In the genomic region with DNA sequence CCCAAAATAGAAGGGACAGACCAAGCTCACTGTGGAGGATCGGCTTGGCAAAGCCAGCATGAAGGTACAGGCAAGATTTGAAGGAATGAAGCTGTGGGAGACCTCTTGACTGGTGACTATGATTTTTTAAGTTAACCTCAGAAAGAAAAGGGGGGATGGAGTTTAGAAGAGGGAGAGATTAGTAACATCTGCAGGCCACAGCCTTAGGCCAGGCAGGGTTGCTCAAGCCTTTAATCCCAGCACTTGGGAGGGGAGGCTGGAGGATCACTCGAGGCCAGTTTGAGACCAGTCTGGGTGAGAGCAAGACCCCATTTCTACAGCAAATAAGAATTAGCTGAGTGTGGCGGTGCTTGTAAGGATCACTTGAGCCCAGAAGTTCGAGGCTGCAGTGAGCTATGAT, we compare ENCODE assay signal across 11 cellular contexts. TPM values are rescaled to one million over a fixed set of nuclear protein-coding genes. Genes with fewer than 3 reads are reported as not detected.
DNase-seq lines count a peak whose midpoint lies in the region; ATAC-seq and TF ChIP-seq lines count a peak whose summit lies in the region.
"Had no signal": no experiment of that assay in that cellular context is flagged by ENCODE, and none has a peak within 500 bp of the region (broad histone marks: within the 10 kb centered on the region; RNA-seq: fewer than 3 reads in every experiment).

No MANE protein-coding gene starts in this region.

- peak overlapping the region; percentile 73 for H2AK5ac ChIP-seq in trophoblast cell (ENCODE audit: low read length)

- BruUV-seq in Panc1 (replicated peaks; lab: Mats Ljungman, UMichigan) (no TSS peak), Caco-2 (replicated peaks; lab: Mats Ljungman, UMichigan) (no TSS peak)

- no peaks in the 10 kb centered on the region for H3K9me3 ChIP-seq in Panc1 (ENCODE audit: control insufficient read depth, insufficient read depth, low read depth, low read length)
- H3K9me3 ChIP-seq in trophoblast cell (ENCODE audit: insufficient read depth, low read depth, low read length): no peaks in the 10 kb centered on the region
- H3K9me3 ChIP-seq in Caco-2: no peaks in the 10 kb centered on the region
- H3K9me3 ChIP-seq: ovary had no signal

- H3K18ac ChIP-seq in trophoblast cell (ENCODE audit: low read length): peak overlapping the region; percentile 12

- H3K79me1 ChIP-seq in trophoblast cell (ENCODE audit: low read length): peaks cover 19% of the 10 kb centered on the region

- in situ Hi-C loops in Panc1 (cut with HindIII; ENCODE audit: low pct_unique_long_range_greater_than_20kb, low sequenced_read_pairs): no loop called here

- H3K4ac ChIP-seq in trophoblast cell (ENCODE audit: low read depth, low read length): peak overlapping the region; percentile 86

- peak overlapping the region; percentile 61 for H2BK12ac ChIP-seq in trophoblast cell (ENCODE audit: low read length)

- peaks cover 34% of the 10 kb centered on the region for H3K4me1 ChIP-seq in ACC112 (ENCODE audit: control insufficient read depth, insufficient read depth, low read length, unreplicated experiment)
- H3K4me1 ChIP-seq in Panc1 (ENCODE audit: control insufficient read depth, insufficient read depth, low read length): peaks cover 10% of the 10 kb centered on the region
- peaks cover 21 to 25% of the 10 kb centered on the region in 2 experiments for H3K4me1 ChIP-seq in trophoblast cell (ENCODE audit: control insufficient read depth in 1 of 2, insufficient read depth in 2 of 2, low read length in 2 of 2)
- H3K4me1 ChIP-seq in Caco-2: no peaks in the 10 kb centered on the region

- CTCF ChIA-PET in Panc1 (lab: Charles Lee) (no interaction called here), Caco-2 (lab: Charles Lee) (no interaction called here)

- H3K27me3 Mint-ChIP-seq in Caco-2 (ENCODE audit: insufficient read depth, unreplicated experiment): no peaks in the 10 kb centered on the region

- H3K23ac ChIP-seq in trophoblast cell (ENCODE audit: low read length): no peak overlapping the region

- TF ChIP-seq CTCF in Panc1 (IDR thresholded peaks at IDR 0.05): no peak
- TF ChIP-seq CTCF in Caco-2 (IDR thresholded peaks at IDR 0.05; ENCODE audit: insufficient read depth in 1 of 2, low read depth in 1 of 2, low read length in 1 of 2, severe bottlenecking in 1 of 2, unreplicated experiment in 1 of 2): no peak

- H3K27me3 ChIP-seq in ACC112 (ENCODE audit: insufficient read depth, low read length) (no peaks in the 10 kb centered on the region), Panc1 (ENCODE audit: control insufficient read depth, insufficient read depth, low read length) (no peaks in the 10 kb centered on the region), trophoblast cell (ENCODE audit: insufficient read depth, low read length) (no peaks in the 10 kb centered on the region), Caco-2 (replicated peaks; ENCODE audit: control insufficient read depth, insufficient read depth, low read length) (no peaks in the 10 kb centered on the region)
- H3K27me3 ChIP-seq: ovary had no signal

- no peaks in the 10 kb centered on the region for H3K4me1 Mint-ChIP-seq in Caco-2 (ENCODE audit: low read depth, unreplicated experiment)

- H3K4me3 Mint-ChIP-seq in Caco-2 (ENCODE audit: unreplicated experiment): no peak overlapping the region
- H3K4me3 Mint-ChIP-seq: activated CD4-positive, alpha-beta memory T cell treated with anti-CD3 and anti-CD28 coated beads, Interleukin-2, amount 10 ng/mL, durations not matched to agents 7 days and 5 days had no signal

- no peak overlapping the region for H3K4me2 ChIP-seq in trophoblast cell (ENCODE audit: low read length)

- POLR2A ChIA-PET in Panc1 (lab: Charles Lee): no interaction called here
- POLR2A ChIA-PET in Caco-2 (lab: Charles Lee): no interaction called here

- H2BK120ac ChIP-seq in trophoblast cell (ENCODE audit: insufficient read depth, low read length, poor library complexity): peak overlapping the region; percentile 39

- no CpG with 5 or more reads among the region's 4 CpGs for WGBS in trophoblast cell (ENCODE audit: extremely low coverage, insufficient coverage, insufficient read length)

- DNase-seq in Panc1 (ENCODE audit: low read depth, low spot score) (no peak), fibroblast of the conjunctiva (ENCODE audit: low read depth) (peak; percentile 16), trophoblast cell (no peak), Caco-2 (no peak), NCI-H1930 (lab: John Stamatoyannopoulos, UW) (no peak), LoVo (ENCODE audit: low spot score) (no peak)
- DNase-seq: activated CD4-positive, alpha-beta memory T cell treated with anti-CD3 and anti-CD28 coated beads, Interleukin-2, amount 10 ng/mL, durations not matched to agents 7 days and 5 days; SW 1271 had no signal

- H3K27ac ChIP-seq in ACC112 (ENCODE audit: low read depth, low read length): peak overlapping the region; percentile 0; the same call in 1 of the 2 replicates
- H3K27ac ChIP-seq in Panc1 (ENCODE audit: low read length): 0 out of 2 replicates have a peak overlapping the region, but pooled peaks have one; percentile 51
- H3K27ac ChIP-seq in trophoblast cell (ENCODE audit: low read depth, low read length): peak overlapping the region; percentile 38

- peak overlapping the region; percentile 58 for H4K8ac ChIP-seq in trophoblast cell (ENCODE audit: low read depth, low read length)

- H3K79me2 ChIP-seq in ACC112 (ENCODE audit: control insufficient read depth, insufficient read depth, low read length, unreplicated experiment) (peaks cover 39% of the 10 kb centered on the region), trophoblast cell (ENCODE audit: control insufficient read depth, insufficient read depth, low read length, poor library complexity) (peaks cover 17% of the 10 kb centered on the region)

- peak overlapping the region; percentile 32 for H3K14ac ChIP-seq in trophoblast cell (ENCODE audit: low read length)

- peak overlapping the region; percentile 81 for H4K91ac ChIP-seq in trophoblast cell (ENCODE audit: low read depth, low read length)

- H3K4me3 ChIP-seq in ACC112 (ENCODE audit: low read depth, low read length) (peak overlapping the region; percentile 1; the same call in 1 of the 2 replicates), Panc1 (ENCODE audit: low read depth in 2 of 2, low read length in 2 of 2) (no peak overlapping the region), trophoblast cell (ENCODE audit: low read depth, low read length) (no peak overlapping the region), Caco-2 (ENCODE audit: low read depth, low read length) (no peak overlapping the region)
- H3K4me3 ChIP-seq: ovary had no signal

- no peak for ATAC-seq in Panc1
- no peak for ATAC-seq in GM21576 (IDR thresholded peaks at IDR 0.05; ENCODE audit: unreplicated experiment)

- H2BK5ac ChIP-seq in trophoblast cell (ENCODE audit: low read depth, low read length, poor library complexity): peak overlapping the region; percentile 17

- intact Hi-C loops in Panc1 (cut with micrococcal nuclease; ENCODE audit: unreplicated experiment) (no loop called here), Caco-2 (cut with micrococcal nuclease; ENCODE audit: unreplicated experiment) (no loop called here)

- H2AFZ ChIP-seq in ACC112 (ENCODE audit: low read length, unreplicated experiment) (no peak overlapping the region), trophoblast cell (ENCODE audit: insufficient read depth, low read length, poor library complexity) (peak overlapping the region; percentile 33)

- H3K36me3 ChIP-seq in ACC112 (ENCODE audit: insufficient read depth, low read length): no peaks in the 10 kb centered on the region; the same call in 1 of the 2 replicates
- H3K36me3 ChIP-seq in Panc1 (ENCODE audit: control insufficient read depth, insufficient read depth, low read length): no peaks in the 10 kb centered on the region
- peaks cover 5 to 16% of the 10 kb centered on the region in 2 experiments for H3K36me3 ChIP-seq in trophoblast cell (ENCODE audit: control insufficient read depth in 1 of 2, insufficient read depth in 2 of 2, low read length in 2 of 2)
- no peaks in the 10 kb centered on the region for H3K36me3 ChIP-seq in Caco-2 (ENCODE audit: control insufficient read depth, insufficient read depth, low read length)
- H3K36me3 ChIP-seq: ovary had no signal

- peaks cover 12% of the 10 kb centered on the region for H3K36me3 Mint-ChIP-seq in Caco-2 (ENCODE audit: insufficient read depth, unreplicated experiment)

- no peak overlapping the region for H3K27ac Mint-ChIP-seq in Caco-2 (ENCODE audit: unreplicated experiment)
- H3K27ac Mint-ChIP-seq: activated CD4-positive, alpha-beta memory T cell treated with anti-CD3 and anti-CD28 coated beads, Interleukin-2, amount 10 ng/mL, durations not matched to agents 7 days and 5 days had no signal

- H4K12ac ChIP-seq in trophoblast cell (ENCODE audit: low read depth, low read length): no peak overlapping the region

- no peak overlapping the region for H3K9ac ChIP-seq in trophoblast cell (ENCODE audit: low read length)

- no peaks in the 10 kb centered on the region for H3K9me3 Mint-ChIP-seq in Caco-2 (ENCODE audit: unreplicated experiment)
- H3K9me3 Mint-ChIP-seq: activated CD4-positive, alpha-beta memory T cell treated with anti-CD3 and anti-CD28 coated beads, Interleukin-2, amount 10 ng/mL, durations not matched to agents 7 days and 5 days had no signal

RNA-seq across cellular contexts. Expression of a gene that starts 46.6 kb away (rescaled TPM):
- total RNA-seq in Panc1 (2021; ENCODE audit: unreplicated experiment) (49.8 TPM), Caco-2 (2022) (27.7 and 32.7 TPM in 2 replicates)
- polyA plus RNA-seq in Panc1 (2012; ENCODE audit: insufficient read length): 33.3 TPM
- polyA plus RNA-seq in trophoblast cell (2013): 95.4 and 96.7 TPM in 2 replicates

Comparison
In these comparisons a context has a peak if more than half of its experiments do, and no peak if none do; other contexts are left out.
1. H3K27ac ChIP-seq: peak in every context shown above with its lines; median percentile 51 in Panc1; 38 in trophoblast cell; 0 in ACC112.